Comparison of ENCODE assay signal across 27 cellular contexts in the genomic region with DNA sequence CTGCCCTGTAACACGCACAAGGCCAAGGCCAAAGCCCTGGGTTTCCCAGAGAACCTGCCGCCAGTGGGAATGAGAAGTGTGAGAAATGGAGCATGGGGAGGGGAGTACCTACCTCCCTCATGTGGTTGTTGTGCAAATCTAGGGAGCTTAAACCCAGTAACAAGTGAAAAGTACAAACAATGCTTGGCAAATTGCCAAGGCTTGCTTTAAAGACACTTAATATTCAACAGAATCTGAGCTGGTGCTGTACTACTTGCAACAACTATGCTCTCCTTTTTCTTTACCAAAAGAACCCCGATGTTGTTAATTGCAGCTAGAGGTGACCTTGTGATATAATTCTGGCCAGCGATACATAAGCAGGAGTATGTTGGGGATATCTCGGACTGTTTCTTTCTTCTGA.
DNase-seq lines count a peak whose midpoint lies in the region; ATAC-seq and TF ChIP-seq lines count a peak whose summit lies in the region.
"Had no signal": no experiment of that assay in that cellular context is flagged by ENCODE, and none has a peak within 500 bp of the region (broad histone marks: within the 10 kb centered on the region; RNA-seq: fewer than 3 reads in every experiment).

No MANE protein-coding gene starts in this region.

- no peak overlapping the region for H3K4me3 Mint-ChIP-seq in neural progenitor cell
- no peak overlapping the region for H3K4me3 Mint-ChIP-seq in activated T-helper 17 cell treated with anti-CD3 and anti-CD28 coated beads, Interleukin-2, amount 50 U/mL, for 72 hours
- no peak overlapping the region for H3K4me3 Mint-ChIP-seq in activated T-cell treated with anti-CD3 and anti-CD28 coated beads, Interleukin-2, amount 50 U/mL, for 4 hours
- H3K4me3 Mint-ChIP-seq: activated naive CD8-positive, alpha-beta T cell treated with anti-CD3 and anti-CD28 coated beads, Interleukin-2, amount 10 ng/mL, durations not matched to agents 7 days and 5 days; CD4-positive, CD25-positive, alpha-beta regulatory T cell; H9; T-helper 2 cell treated with Interferon-gamma antibody and Interleukin-4, amounts not matched to agents 5 μg/mL and 100 μg/mL, for 36 hours had no signal

- H4K20me1 ChIP-seq in neural progenitor cell (ENCODE audit: low read depth) = no peaks in the 10 kb centered on the region

- intact Hi-C loops in dorsolateral prefrontal cortex (cut with DNase I) = loop anchor here in 1 of 2 donors (10.0 kb wide), 3 partner anchors 106 to 186 kb away; no protein-coding TSS in a partner anchor

- H3K27me3 ChIP-seq in neural progenitor cell (no peaks in the 10 kb centered on the region), dorsolateral prefrontal cortex (no peaks in the 10 kb centered on the region)
- H3K27me3 ChIP-seq: MG63, tibial nerve had no signal

- peaks cover 34% of the 10 kb centered on the region for H3K4me1 Mint-ChIP-seq in neural progenitor cell
- H3K4me1 Mint-ChIP-seq in activated T-helper 17 cell treated with anti-CD3 and anti-CD28 coated beads, Interleukin-2, amount 50 U/mL, for 72 hours = no peaks in the 10 kb centered on the region
- no peaks in the 10 kb centered on the region for H3K4me1 Mint-ChIP-seq in activated T-cell treated with anti-CD3 and anti-CD28 coated beads, Interleukin-2, amount 50 U/mL, for 4 hours (ENCODE audit: low read depth)
- H3K4me1 Mint-ChIP-seq: activated naive CD8-positive, alpha-beta T cell treated with anti-CD3 and anti-CD28 coated beads, Interleukin-2, amount 10 ng/mL, durations not matched to agents 7 days and 5 days; CD4-positive, CD25-positive, alpha-beta regulatory T cell had no signal

- no peak overlapping the region for H3K27ac ChIP-seq in neural progenitor cell
- H3K27ac ChIP-seq in dorsolateral prefrontal cortex = no peak overlapping the region
- H3K27ac ChIP-seq: epithelial cell of prostate, tibial nerve had no signal

- peaks cover 11% of the 10 kb centered on the region for H3K27me3 Mint-ChIP-seq in neural progenitor cell (ENCODE audit: insufficient read depth, low read depth)
- peaks cover 10% of the 10 kb centered on the region for H3K27me3 Mint-ChIP-seq in activated T-helper 17 cell treated with anti-CD3 and anti-CD28 coated beads, Interleukin-2, amount 50 U/mL, for 72 hours
- no peaks in the 10 kb centered on the region for H3K27me3 Mint-ChIP-seq in activated T-cell treated with anti-CD3 and anti-CD28 coated beads, Interleukin-2, amount 50 U/mL, for 4 hours (ENCODE audit: low read depth)
- H3K27me3 Mint-ChIP-seq: activated naive CD8-positive, alpha-beta T cell treated with anti-CD3 and anti-CD28 coated beads, Interleukin-2, amount 10 ng/mL, durations not matched to agents 7 days and 5 days had no signal

- H3K4me3 ChIP-seq in epithelial cell of proximal tubule (ENCODE audit: low read depth, low read length) (no peak overlapping the region), neural progenitor cell (no peak overlapping the region), dorsolateral prefrontal cortex (no peak overlapping the region)
- H3K4me3 ChIP-seq: MG63, tibial nerve had no signal

- H3K9me3 ChIP-seq in neural progenitor cell (ENCODE audit: low read depth) = no peaks in the 10 kb centered on the region
- H3K9me3 ChIP-seq: MG63, tibial nerve had no signal

- TF ChIP-seq CTCF in epithelial cell of proximal tubule (conservative IDR thresholded peaks at IDR 0.05; ENCODE audit: low read depth, low read length) (no peak), neural progenitor cell (IDR thresholded peaks at IDR 0.05) (no peak), dorsolateral prefrontal cortex (IDR thresholded peaks at IDR 0.05 in 54 of 56, conservative IDR thresholded peaks at IDR 0.05 in 2 of 56; ENCODE audit: low read depth in 1 of 56, partially characterized antibody in 56 of 56) (no peak)

- ATAC-seq in activated T-helper 17 cell treated with anti-CD3 and anti-CD28 coated beads, Interleukin-2, amount 50 U/mL, for 72 hours (replicated peaks) = no peak
- no peak for ATAC-seq in activated T-cell treated with anti-CD3 and anti-CD28 coated beads, Interleukin-2, amount 50 U/mL, for 4 hours

- peaks cover 4% of the 10 kb centered on the region for H3K36me3 Mint-ChIP-seq in neural progenitor cell
- H3K36me3 Mint-ChIP-seq in activated T-helper 17 cell treated with anti-CD3 and anti-CD28 coated beads, Interleukin-2, amount 50 U/mL, for 72 hours (ENCODE audit: low read depth) = no peaks in the 10 kb centered on the region
- H3K36me3 Mint-ChIP-seq in activated T-cell treated with anti-CD3 and anti-CD28 coated beads, Interleukin-2, amount 50 U/mL, for 4 hours (ENCODE audit: insufficient read depth) = no peaks in the 10 kb centered on the region
- H3K36me3 Mint-ChIP-seq: activated naive CD8-positive, alpha-beta T cell treated with anti-CD3 and anti-CD28 coated beads, Interleukin-2, amount 10 ng/mL, durations not matched to agents 7 days and 5 days; CD4-positive, CD25-positive, alpha-beta regulatory T cell had no signal

- no peak overlapping the region for H2AFZ ChIP-seq in neural progenitor cell (replicated peaks)

- H3K36me3 ChIP-seq in neural progenitor cell = no peaks in the 10 kb centered on the region
- H3K36me3 ChIP-seq: MG63, tibial nerve had no signal

- no peak overlapping the region for H3K9ac ChIP-seq in neural progenitor cell

- H3F3A ChIP-seq in neural progenitor cell (ENCODE audit: low read depth) = no peaks in the 10 kb centered on the region

- peaks cover 15% of the 10 kb centered on the region for H3K4me1 ChIP-seq in neural progenitor cell
- H3K4me1 ChIP-seq: tibial nerve had no signal

- H3K79me2 ChIP-seq in neural progenitor cell (ENCODE audit: low read depth) = no peaks in the 10 kb centered on the region

- H3K4me2 ChIP-seq in neural progenitor cell = no peak overlapping the region

- H3K27ac Mint-ChIP-seq in neural progenitor cell = peak overlapping the region; percentile 48
- no peak overlapping the region for H3K27ac Mint-ChIP-seq in activated T-helper 17 cell treated with anti-CD3 and anti-CD28 coated beads, Interleukin-2, amount 50 U/mL, for 72 hours
- H3K27ac Mint-ChIP-seq: activated naive CD8-positive, alpha-beta T cell treated with anti-CD3 and anti-CD28 coated beads, Interleukin-2, amount 10 ng/mL, durations not matched to agents 7 days and 5 days; CD4-positive, CD25-positive, alpha-beta regulatory T cell; H9; T-helper 2 cell treated with Interferon-gamma antibody and Interleukin-4, amounts not matched to agents 5 μg/mL and 100 μg/mL, for 36 hours had no signal

- H3K9me3 Mint-ChIP-seq in neural progenitor cell = peaks cover 9% of the 10 kb centered on the region
- H3K9me3 Mint-ChIP-seq in activated T-helper 17 cell treated with anti-CD3 and anti-CD28 coated beads, Interleukin-2, amount 50 U/mL, for 72 hours = peaks cover 10% of the 10 kb centered on the region
- H3K9me3 Mint-ChIP-seq in activated T-cell treated with anti-CD3 and anti-CD28 coated beads, Interleukin-2, amount 50 U/mL, for 4 hours = peaks cover 4% of the 10 kb centered on the region
- H3K9me3 Mint-ChIP-seq: activated naive CD8-positive, alpha-beta T cell treated with anti-CD3 and anti-CD28 coated beads, Interleukin-2, amount 10 ng/mL, durations not matched to agents 7 days and 5 days; T-helper 2 cell treated with Interferon-gamma antibody and Interleukin-4, amounts not matched to agents 5 μg/mL and 100 μg/mL, for 36 hours had no signal

- DNase-seq in DMS79 treated with DMSO at 0.1 percent for 48 hours (lab: John Stamatoyannopoulos, UW) = peak; percentile 22
- DNase-seq in DMS79 (lab: John Stamatoyannopoulos, UW) = no peak
- DNase-seq in NCI-H82 treated with DMSO at 0.1 percent for 48 hours (lab: John Stamatoyannopoulos, UW; ENCODE audit: unreplicated experiment) = peak; percentile 1
- DNase-seq in epithelial cell of proximal tubule (ENCODE audit: low read depth) = peak; percentile 3
- no peak for DNase-seq in neural progenitor cell (ENCODE audit: low spot score)
- DNase-seq in dorsolateral prefrontal cortex = no peak
- no peak for DNase-seq in activated T-cell treated with anti-CD3 and anti-CD28 coated beads, Interleukin-2, amount 50 U/mL, for 4 hours
- DNase-seq: 8988T; activated CD4-positive, alpha-beta T cell treated with anti-CD3 and anti-CD28 coated beads for 4 hours; activated CD8-positive, alpha-beta memory T cell treated with anti-CD3 and anti-CD28 coated beads for 24 hours; activated gamma-delta T cell; activated naive CD8-positive, alpha-beta T cell treated with anti-CD3 and anti-CD28 coated beads, Interleukin-2, amount 10 ng/mL, durations not matched to agents 7 days and 5 days; CD4-positive, CD25-positive, alpha-beta regulatory T cell; H9; head of caudate nucleus; KBM-7; MG63; NCI-H1105 treated with DMSO at 0.1 percent for 48 hours; NCI-H1930; NCI-H446; NK-92 treated with Interleukin-12 subunit alpha and Interleukin-12 subunit beta, amount 100 ng/mL, for 24 hours; SHP77; stimulated activated CD4-positive, alpha-beta T cell treated with anti-CD3 and anti-CD28 coated beads, Interleukin-2, amount 100 ng/mL, for 24 hours had no signal

Comparison
In these comparisons a context has a peak if more than half of its experiments do, and no peak if none do; other contexts are left out.
1. DNase-seq: peak in DMS79 treated with DMSO at 0.1 percent for 48 hours (single experiment), NCI-H82 treated with DMSO at 0.1 percent for 48 hours (single experiment) and epithelial cell of proximal tubule (single experiment); none in DMS79 (single experiment), neural progenitor cell (single experiment), dorsolateral prefrontal cortex (0 of 10) and activated T-cell treated with anti-CD3 and anti-CD28 coated beads, Interleukin-2, amount 50 U/mL, for 4 hours (single experiment).